ENCODE assay signal across 3 cellular contexts in genomic region chr17:47956818-47957590, GRCh38.
A peak's percentile ranks its signal among the peaks of the same experiment; 100 is the strongest.
TF ChIP-seq lines count a peak whose summit lies in the region.

No MANE protein-coding gene starts in this region.

TF ChIP-seq in SK-N-SH, 30 proteins besides CTCF, POLR2A, EP300 and RAD21:
- TF ChIP-seq GABPA (IDR thresholded peaks at IDR 0.05; ENCODE audit: low read depth) (no peak), YY1 (IDR thresholded peaks at IDR 0.05; ENCODE audit: low read depth) (no peak), FOSL2 (IDR thresholded peaks at IDR 0.05; ENCODE audit: borderline replicate concordance, low read depth) (no peak)

TF ChIP-seq in SK-N-SH treated with all-trans-retinoic acid at 6 μM for 48 hours, 23 proteins besides CTCF, POLR2A, EP300 and RAD21:
- TF ChIP-seq PPARA (CRISPR knock-in tag; IDR thresholded peaks at IDR 0.05; ENCODE audit: borderline replicate concordance) = no peak
- TF ChIP-seq, protein P1, sequence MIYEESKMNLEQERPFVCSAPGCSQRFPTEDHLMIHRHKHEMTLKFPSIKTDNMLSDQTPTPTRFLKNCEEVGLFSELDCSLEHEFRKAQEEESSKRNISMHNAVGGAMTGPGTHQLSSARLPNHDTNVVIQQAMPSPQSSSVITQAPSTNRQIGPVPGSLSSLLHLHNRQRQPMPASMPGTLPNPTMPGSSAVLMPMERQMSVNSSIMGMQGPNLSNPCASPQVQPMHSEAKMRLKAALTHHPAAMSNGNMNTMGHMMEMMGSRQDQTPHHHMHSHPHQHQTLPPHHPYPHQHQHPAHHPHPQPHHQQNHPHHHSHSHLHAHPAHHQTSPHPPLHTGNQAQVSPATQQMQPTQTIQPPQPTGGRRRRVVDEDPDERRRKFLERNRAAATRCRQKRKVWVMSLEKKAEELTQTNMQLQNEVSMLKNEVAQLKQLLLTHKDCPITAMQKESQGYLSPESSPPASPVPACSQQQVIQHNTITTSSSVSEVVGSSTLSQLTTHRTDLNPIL (CRISPR knock-in tag; IDR thresholded peaks at IDR 0.05; ENCODE audit: low read depth) = no peak
- TF ChIP-seq ZC3H10 (CRISPR knock-in tag; IDR thresholded peaks at IDR 0.05) = no peak
- TF ChIP-seq, protein P2, sequence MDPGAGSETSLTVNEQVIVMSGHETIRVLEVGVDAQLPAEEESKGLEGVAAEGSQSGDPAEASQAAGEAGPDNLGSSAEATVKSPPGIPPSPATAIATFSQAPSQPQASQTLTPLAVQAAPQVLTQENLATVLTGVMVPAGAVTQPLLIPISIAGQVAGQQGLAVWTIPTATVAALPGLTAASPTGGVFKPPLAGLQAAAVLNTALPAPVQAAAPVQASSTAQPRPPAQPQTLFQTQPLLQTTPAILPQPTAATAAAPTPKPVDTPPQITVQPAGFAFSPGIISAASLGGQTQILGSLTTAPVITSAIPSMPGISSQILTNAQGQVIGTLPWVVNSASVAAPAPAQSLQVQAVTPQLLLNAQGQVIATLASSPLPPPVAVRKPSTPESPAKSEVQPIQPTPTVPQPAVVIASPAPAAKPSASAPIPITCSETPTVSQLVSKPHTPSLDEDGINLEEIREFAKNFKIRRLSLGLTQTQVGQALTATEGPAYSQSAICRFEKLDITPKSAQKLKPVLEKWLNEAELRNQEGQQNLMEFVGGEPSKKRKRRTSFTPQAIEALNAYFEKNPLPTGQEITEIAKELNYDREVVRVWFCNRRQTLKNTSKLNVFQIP (CRISPR knock-in tag; IDR thresholded peaks at IDR 0.05; ENCODE audit: borderline replicate concordance, low read depth) = no peak
- no peak for TF ChIP-seq BACH2 (CRISPR knock-in tag; IDR thresholded peaks at IDR 0.05; ENCODE audit: borderline replicate concordance)
- no peak for TF ChIP-seq ISL1 (CRISPR knock-in tag; IDR thresholded peaks at IDR 0.05)
- TF ChIP-seq ZNF565 (CRISPR knock-in tag; conservative IDR thresholded peaks at IDR 0.05; ENCODE audit: low read depth) = no peak
- no peak for TF ChIP-seq TOX (CRISPR knock-in tag; IDR thresholded peaks at IDR 0.05; ENCODE audit: borderline replicate concordance)
- no peak for TF ChIP-seq OSR1 (CRISPR knock-in tag; IDR thresholded peaks at IDR 0.05)
- TF ChIP-seq ARNTL (CRISPR knock-in tag; IDR thresholded peaks at IDR 0.05; ENCODE audit: borderline replicate concordance, low read depth) = no peak
- TF ChIP-seq ZNF8 (CRISPR knock-in tag; IDR thresholded peaks at IDR 0.05) = no peak
- TF ChIP-seq, protein P3, sequence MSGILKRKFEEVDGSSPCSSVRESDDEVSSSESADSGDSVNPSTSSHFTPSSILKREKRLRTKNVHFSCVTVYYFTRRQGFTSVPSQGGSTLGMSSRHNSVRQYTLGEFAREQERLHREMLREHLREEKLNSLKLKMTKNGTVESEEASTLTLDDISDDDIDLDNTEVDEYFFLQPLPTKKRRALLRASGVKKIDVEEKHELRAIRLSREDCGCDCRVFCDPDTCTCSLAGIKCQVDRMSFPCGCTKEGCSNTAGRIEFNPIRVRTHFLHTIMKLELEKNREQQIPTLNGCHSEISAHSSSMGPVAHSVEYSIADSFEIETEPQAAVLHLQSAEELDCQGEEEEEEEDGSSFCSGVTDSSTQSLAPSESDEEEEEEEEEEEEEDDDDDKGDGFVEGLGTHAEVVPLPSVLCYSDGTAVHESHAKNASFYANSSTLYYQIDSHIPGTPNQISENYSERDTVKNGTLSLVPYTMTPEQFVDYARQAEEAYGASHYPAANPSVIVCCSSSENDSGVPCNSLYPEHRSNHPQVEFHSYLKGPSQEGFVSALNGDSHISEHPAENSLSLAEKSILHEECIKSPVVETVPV (CRISPR knock-in tag; IDR thresholded peaks at IDR 0.05) = no peak
- TF ChIP-seq ZNF70 (CRISPR knock-in tag; IDR thresholded peaks at IDR 0.05) = no peak
- TF ChIP-seq ESRRG (CRISPR knock-in tag; IDR thresholded peaks at IDR 0.05) = no peak
- no peak for TF ChIP-seq PATZ1 (CRISPR knock-in tag; IDR thresholded peaks at IDR 0.05; ENCODE audit: borderline replicate concordance)
- TF ChIP-seq ZFP30 (CRISPR knock-in tag; IDR thresholded peaks at IDR 0.05) = no peak

TF ChIP-seq in K562, 482 proteins besides CTCF, POLR2A, EP300 and RAD21:
- TF ChIP-seq SPI1 (IDR thresholded peaks at IDR 0.05; ENCODE audit: borderline replicate concordance, low read depth, low read length) (peak; percentile 50; the same call in 1 of the 2 replicates), POLR2G (IDR thresholded peaks at IDR 0.05; ENCODE audit: low read depth, low read length) (0 out of 2 replicates have a peak, but pooled peaks have one; percentile 17), NFIC (IDR thresholded peaks at IDR 0.05) (peak; percentile 19; the same call in 1 of the 2 replicates), RCOR1 (IDR thresholded peaks at IDR 0.05; ENCODE audit: borderline replicate concordance in 1 of 2, low read depth in 2 of 2, low read length in 2 of 2) (no peak)
